In genomic region chr10:133358920-133359300, GRCh38 we compare ENCODE assay signal across 1 cellular context.
TF ChIP-seq lines count a peak whose summit lies in the region.

No MANE protein-coding gene starts in this region.

TF ChIP-seq in liver, 16 proteins besides CTCF, POLR2A, EP300 and RAD21 (continued from another document):
- no peak for TF ChIP-seq ZBTB33 (IDR thresholded peaks at IDR 0.05)
- no peak for TF ChIP-seq SP1 (IDR thresholded peaks at IDR 0.05)
- TF ChIP-seq REST (IDR thresholded peaks at IDR 0.05), result no peak
- no peak for TF ChIP-seq RXRA (IDR thresholded peaks at IDR 0.05)
- TF ChIP-seq EGR1 (IDR thresholded peaks at IDR 0.05; ENCODE audit: low read depth in 2 of 2), result no peak
- no peak for TF ChIP-seq ATF3 (IDR thresholded peaks at IDR 0.05)
- TF ChIP-seq HNF4G (IDR thresholded peaks at IDR 0.05), result no peak
- TF ChIP-seq FOXA1 (IDR thresholded peaks at IDR 0.05), result no peak
- no peak for TF ChIP-seq MAX (IDR thresholded peaks at IDR 0.05)
